ENCODE assay signal across 12 cellular contexts in the genomic region with DNA sequence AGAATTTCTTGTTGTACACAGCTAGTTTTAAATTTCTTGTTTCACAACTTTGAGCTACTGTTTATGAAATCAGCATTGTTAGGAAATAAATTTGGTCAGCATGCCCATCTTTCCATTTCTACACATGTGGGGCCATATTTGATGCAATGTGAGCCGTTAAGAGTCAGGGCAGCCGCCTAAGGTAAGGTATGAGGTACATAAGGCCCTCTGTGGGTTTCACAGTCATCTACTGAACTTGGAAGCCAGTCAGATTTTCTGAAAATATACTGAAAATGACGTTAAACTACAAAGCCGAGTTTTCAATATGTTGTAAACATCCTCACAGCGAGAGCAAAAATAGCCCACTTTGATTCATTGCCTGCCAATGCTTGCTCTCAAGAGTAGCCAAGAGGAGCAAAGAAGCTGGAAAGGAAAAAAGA.
DNase-seq lines count a peak whose midpoint lies in the region; ATAC-seq, FAIRE-seq and TF ChIP-seq lines count a peak whose summit lies in the region.
"Had no signal": no experiment of that assay in that cellular context is flagged by ENCODE, and none has a peak within 500 bp of the region (broad histone marks: within the 10 kb centered on the region; RNA-seq: fewer than 3 reads in every experiment).

No MANE protein-coding gene starts in this region.

- no peak overlapping the region for H3K9ac ChIP-seq in HepG2 (ENCODE audit: insufficient read depth, low read depth, low read length)

- peak; percentile 23 for ATAC-seq in mucosa of descending colon
- ATAC-seq in GM18520 (IDR thresholded peaks at IDR 0.05; ENCODE audit: unreplicated experiment), result no peak
- no peak for ATAC-seq in HepG2
- ATAC-seq in HG03565 (IDR thresholded peaks at IDR 0.05; ENCODE audit: unreplicated experiment), result no peak
- ATAC-seq: activated naive CD8-positive, alpha-beta T cell treated with anti-CD3 and anti-CD28 coated beads, Interleukin-2, amount 50 U/mL, for 24 hours had no signal

- POLR2A ChIA-PET in HepG2 (lab: Yijun Ruan, JAX), result no interaction called here

- BruUV-seq in HepG2 (replicated peaks; lab: Mats Ljungman, UMichigan), result no TSS peak

- no peak overlapping the region for H2AFZ ChIP-seq in HepG2 (ENCODE audit: low read length)

- peak overlapping the region; percentile 48 for H3K27ac ChIP-seq in cingulate gyrus (ENCODE audit: low read depth, low read length)
- H3K27ac ChIP-seq in stomach, result peak overlapping the region in 4 of 5 donors; percentile 64 to 80 (median 76)
- no peak overlapping the region for H3K27ac ChIP-seq in HepG2 (ENCODE audit: extremely low read length, insufficient read depth, low read length)

- TF ChIP-seq CTCF in mucosa of descending colon (IDR thresholded peaks at IDR 0.05) (no peak), stomach (IDR thresholded peaks at IDR 0.05) (no peak), HepG2 (CRISPR knock-in tag; IDR thresholded peaks at IDR 0.05) (no peak)

- DNase-seq in H4 (ENCODE audit: low spot score), result peak; percentile 26
- no peak for DNase-seq in mucosa of descending colon
- DNase-seq in stomach, result no peak
- DNase-seq in SK-N-DZ (ENCODE audit: low spot score), result no peak
- no peak for DNase-seq in HepG2 (ENCODE audit: low spot score)
- DNase-seq: activated CD8-positive, alpha-beta memory T cell treated with anti-CD3 and anti-CD28 coated beads, Interleukin-2, amount 50 U/mL, for 48 hours; activated naive CD8-positive, alpha-beta T cell treated with anti-CD3 and anti-CD28 coated beads, Interleukin-2, amount 50 U/mL, for 24 hours; stimulated activated CD4-positive, alpha-beta T cell treated with anti-CD3 and anti-CD28 coated beads, Interleukin-12 subunit alpha, Interleukin-12 subunit beta, amount 100 ng/mL, for 4 hours had no signal

- H3K4me1 ChIP-seq in mucosa of descending colon (ENCODE audit: low read depth) (peaks cover 13% of the 10 kb centered on the region), stomach (peaks cover 0 to 20% (median 12%) of the 10 kb centered on the region in 4 donors), HepG2 (ENCODE audit: insufficient read depth, low read length) (no peaks in the 10 kb centered on the region)

- TF ChIP-seq POLR2A in stomach (IDR thresholded peaks at IDR 0.05) (no peak), HepG2 (IDR thresholded peaks at IDR 0.05; ENCODE audit: insufficient read depth in 1 of 2, low read depth in 2 of 2, low read length in 2 of 2) (no peak)

- TF ChIP-seq EP300 in stomach (IDR thresholded peaks at IDR 0.05), result no peak
- TF ChIP-seq EP300 in HepG2 (IDR thresholded peaks at IDR 0.05; ENCODE audit: low read depth in 2 of 2, low read length in 2 of 2), result no peak
- no peak for TF ChIP-seq EP300 in HepG2 (CRISPR knock-in tag; IDR thresholded peaks at IDR 0.05; ENCODE audit: borderline replicate concordance)

- H3K36me3 ChIP-seq in mucosa of descending colon (ENCODE audit: low read depth), result no peaks in the 10 kb centered on the region
- H3K36me3 ChIP-seq in stomach, result no peaks in the 10 kb centered on the region
- H3K36me3 ChIP-seq in HepG2 (replicated peaks in 1 of 2; ENCODE audit: control insufficient read depth in 1 of 2, insufficient read depth in 2 of 2, low read length in 2 of 2), result no peaks in the 10 kb centered on the region

- H3K4me2 ChIP-seq in HepG2 (ENCODE audit: low read depth, low read length), result no peak overlapping the region

- H3K9me3 ChIP-seq in mucosa of descending colon (peaks cover 4% of the 10 kb centered on the region), stomach (no peaks in the 10 kb centered on the region), HepG2 (ENCODE audit: low read length) (no peaks in the 10 kb centered on the region)

- H3K27me3 ChIP-seq in stomach, result no peaks in the 10 kb centered on the region
- no peaks in the 10 kb centered on the region for H3K27me3 ChIP-seq in HepG2 (ENCODE audit: control insufficient read depth in 1 of 2, insufficient read depth in 2 of 2, low read length in 2 of 2)

- H3K4me3 ChIP-seq in mucosa of descending colon (no peak overlapping the region), stomach (peak overlapping the region in 1 of 4 donors; percentile 17), HepG2 (replicated peaks in 1 of 3; ENCODE audit: insufficient read depth in 1 of 3, low read depth in 2 of 3, low read length in 3 of 3) (no peak overlapping the region)

- CTCF ChIA-PET in HepG2 (lab: Yijun Ruan, JAX; ENCODE audit: low intra/inter-chr PET ratio, low total read pairs), result no interaction called here

- no peak for FAIRE-seq in HepG2 (lab: Jason Lieb, UNC)
- FAIRE-seq: G401.6 had no signal

- no peak for TF ChIP-seq RAD21 in HepG2 (CRISPR knock-in tag; IDR thresholded peaks at IDR 0.05)

- intact Hi-C loops in mucosa of descending colon (cut with DNase I, micrococcal nuclease) (no loop called here), stomach (cut with DNase I; ENCODE audit: low total_unique reads) (no loop called here), HepG2 (cut with micrococcal nuclease; ENCODE audit: unreplicated experiment) (no loop called here)

- H4K20me1 ChIP-seq in HepG2 (ENCODE audit: insufficient read depth, low read length), result no peaks in the 10 kb centered on the region

- WGBS in stomach, 5 donors, result 37 to 73% (median 64%) methylated on average over 5 of the region's 5 CpGs
- 10% methylated on average over 5 of the region's 5 CpGs for WGBS in HepG2 (ENCODE audit: low lambda C conversion rate)

- no peaks in the 10 kb centered on the region for H3K79me2 ChIP-seq in HepG2 (ENCODE audit: insufficient read depth, low read length)

- in situ Hi-C loops in HepG2 (cut with HindIII; ENCODE audit: extremely low pct_ligation_motif_present, low pct_unique_long_range_greater_than_20kb), result no loop called here

TF ChIP-seq in HepG2, 621 proteins besides CTCF, POLR2A, EP300 and RAD21:
- TF ChIP-seq DDIT3 (CRISPR knock-in tag; IDR thresholded peaks at IDR 0.05) (no peak), PRDM10 (CRISPR knock-in tag; IDR thresholded peaks at IDR 0.05; ENCODE audit: low read depth) (no peak)
